In genomic region chr1:108925920-108926319, GRCh38 we compare ENCODE assay signal across 1 cellular context.
A peak's percentile ranks its signal among the peaks of the same experiment; 100 is the strongest.
TF ChIP-seq lines count a peak whose summit lies in the region.

No MANE protein-coding gene starts in this region.

TF ChIP-seq in GM12878, 131 proteins besides CTCF, POLR2A, EP300 and RAD21:
- TF ChIP-seq SPI1 (IDR thresholded peaks at IDR 0.05; ENCODE audit: borderline replicate concordance, insufficient read depth, low read depth, low read length) (peak; percentile 51; the same call in 1 of the 2 replicates), CUX1 (IDR thresholded peaks at IDR 0.05; ENCODE audit: insufficient replicate concordance, low read depth, low read length) (no peak)
TF ChIP-seq in GM12878: peak in this region for 1.
